ENCODE assay signal across 16 cellular contexts in genomic region chr2:235583144-235583543, GRCh38.
A peak's percentile ranks its signal among the peaks of the same experiment; 100 is the strongest.
DNase-seq lines count a peak whose midpoint lies in the region; ATAC-seq, FAIRE-seq and TF ChIP-seq lines count a peak whose summit lies in the region.
"Had no signal": no experiment of that assay in that cellular context is flagged by ENCODE, and none has a peak within 500 bp of the region (broad histone marks: within the 10 kb centered on the region; RNA-seq: fewer than 3 reads in every experiment).

No MANE protein-coding gene starts in this region.

- H3K27me3 ChIP-seq in BLaER1 = no peaks in the 10 kb centered on the region
- no peaks in the 10 kb centered on the region for H3K27me3 ChIP-seq in small intestine (ENCODE audit: control insufficient read depth in 2 of 2, insufficient read depth in 2 of 2, low read length in 2 of 2)

- H3K27ac ChIP-seq in BLaER1 (no peak overlapping the region), small intestine (ENCODE audit: low read depth in 1 of 2, low read length in 1 of 2) (no peak overlapping the region)
- H3K27ac ChIP-seq: 22Rv1, A549 had no signal

- H3K36me3 ChIP-seq in BLaER1 (peaks cover 2% of the 10 kb centered on the region; the same call in 1 of the 2 replicates), mucosa of descending colon (ENCODE audit: low read depth) (no peaks in the 10 kb centered on the region), small intestine (ENCODE audit: control insufficient read depth in 2 of 2, insufficient read depth in 2 of 2, low read length in 2 of 2) (no peaks in the 10 kb centered on the region)

- peaks cover 24% of the 10 kb centered on the region for H3K4me1 ChIP-seq in BLaER1
- H3K4me1 ChIP-seq in mucosa of descending colon (ENCODE audit: low read depth) = peaks cover 6% of the 10 kb centered on the region
- H3K4me1 ChIP-seq in small intestine (ENCODE audit: control insufficient read depth in 2 of 2, insufficient read depth in 1 of 2, low read depth in 1 of 2, low read length in 1 of 2) = peaks cover 0 to 2% of the 10 kb centered on the region in 2 donors
- H3K4me1 ChIP-seq: A549 had no signal

- WGBS in small intestine, 3 donors = 43 to 75% (median 55%) methylated on average over 6 of the region's 6 CpGs

- DNase-seq in left lobe of liver (ENCODE audit: low spot score) = no peak
- peak in 1 of 3 donors; percentile 23 for DNase-seq in mucosa of descending colon
- DNase-seq in small intestine = peak; percentile 77
- no peak for DNase-seq in cerebellum (ENCODE audit: low spot score)
- DNase-seq in glomerular visceral epithelial cell (ENCODE audit: extremely low spot score) = no peak
- DNase-seq: AML-193; Calu3; CD8-positive, alpha-beta T cell; DMS79 treated with DMSO at 0.1 percent for 48 hours; GF-D8; GOT3; H9 had no signal

- peaks cover 98% of the 10 kb centered on the region for H4K20me1 ChIP-seq in BLaER1

- ATAC-seq in left lobe of liver = peak; percentile 42
- peak; percentile 74 for ATAC-seq in mucosa of descending colon
- no peak for ATAC-seq in GM18511 (IDR thresholded peaks at IDR 0.05; ENCODE audit: unreplicated experiment)
- ATAC-seq: A549; CD8-positive, alpha-beta T cell had no signal

- no peak overlapping the region for H3K9ac ChIP-seq in BLaER1

- H3K9me3 ChIP-seq in BLaER1 (peaks cover 9% of the 10 kb centered on the region; the same call in 1 of the 2 replicates), mucosa of descending colon (no peaks in the 10 kb centered on the region), small intestine (ENCODE audit: control insufficient read depth, low read depth) (no peaks in the 10 kb centered on the region)
- H3K9me3 ChIP-seq: A549 had no signal

- intact Hi-C loops in mucosa of descending colon (cut with DNase I, micrococcal nuclease) = no loop called here

- FAIRE-seq in small intestine (lab: Jason Lieb, UNC) = no peak
- FAIRE-seq: A549 had no signal

- no peak for TF ChIP-seq CTCF in mucosa of descending colon (IDR thresholded peaks at IDR 0.05)

- peak overlapping the region; percentile 72 for H3K4me2 ChIP-seq in BLaER1
- H3K4me2 ChIP-seq: A549 had no signal

- H3K4me3 ChIP-seq in BLaER1 (no peak overlapping the region), mucosa of descending colon (no peak overlapping the region), small intestine (ENCODE audit: low read depth in 1 of 2, low read length in 2 of 2) (no peak overlapping the region)
- H3K4me3 ChIP-seq: A549 had no signal
